Comparison of ENCODE assay signal across 11 cellular contexts in genomic region chr3:10017636-10018292, GRCh38.
DNase-seq lines count a peak whose midpoint lies in the region; ATAC-seq lines count a peak whose summit lies in the region.
"Had no signal": no experiment of that assay in that cellular context is flagged by ENCODE, and none has a peak within 500 bp of the region (broad histone marks: within the 10 kb centered on the region; RNA-seq: fewer than 3 reads in every experiment).

No MANE protein-coding gene starts in this region.

- ATAC-seq in GM18498 (IDR thresholded peaks at IDR 0.05; ENCODE audit: unreplicated experiment) (no peak), HG03039 (IDR thresholded peaks at IDR 0.05; ENCODE audit: unreplicated experiment) (no peak)

- peak; percentile 30 for DNase-seq in stimulated activated naive CD4-positive, alpha-beta T cell treated with Interleukin-2 at 50 U/mL for 16 hours (lab: John Stamatoyannopoulos, UW)
- no peak for DNase-seq in stimulated activated naive CD4-positive, alpha-beta T cell (lab: John Stamatoyannopoulos, UW)
- DNase-seq in activated CD4-positive, alpha-beta T cell treated with anti-CD3 and anti-CD28 coated beads, Interleukin-2, amount 50 U/mL, for 48 hours, result peak; percentile 74 to 82
- DNase-seq in glomerular visceral epithelial cell (ENCODE audit: extremely low spot score) (peak; percentile 82), NCI-H2107 treated with DMSO at 0.1 percent for 48 hours (lab: John Stamatoyannopoulos, UW; ENCODE audit: unreplicated experiment) (no peak), DMS 273 (lab: John Stamatoyannopoulos, UW; ENCODE audit: unreplicated experiment) (no peak)
- DNase-seq: Calu3, head of caudate nucleus, NCI-H1436 had no signal

Comparison
In these comparisons a context has a peak if more than half of its experiments do, and no peak if none do; other contexts are left out.
1. DNase-seq: peak in stimulated activated naive CD4-positive, alpha-beta T cell treated with Interleukin-2 at 50 U/mL for 16 hours (single experiment), activated CD4-positive, alpha-beta T cell treated with anti-CD3 and anti-CD28 coated beads, Interleukin-2, amount 50 U/mL, for 48 hours (2 of 2) and glomerular visceral epithelial cell (single experiment); none in stimulated activated naive CD4-positive, alpha-beta T cell (0 of 6), NCI-H2107 treated with DMSO at 0.1 percent for 48 hours (single experiment) and DMS 273 (single experiment).